8 cellular contexts compared by ENCODE assay signal in the genomic region with DNA sequence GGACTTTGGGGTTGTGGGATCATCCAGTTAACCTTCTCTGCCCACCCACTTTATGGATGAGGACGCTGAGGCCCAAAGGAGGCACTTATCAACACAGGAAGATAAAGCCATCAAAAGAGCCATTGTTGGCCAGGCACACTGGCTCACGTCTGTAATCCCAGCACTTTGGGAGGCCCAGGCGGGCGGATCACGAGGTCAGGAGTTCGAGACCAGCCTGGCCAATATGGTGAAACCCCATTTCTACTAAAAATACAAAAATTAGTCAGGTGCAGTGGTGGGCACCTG. TPM values are rescaled to one million over a fixed set of nuclear protein-coding genes. Genes with fewer than 3 reads are reported as not detected.
DNase-seq lines count a peak whose midpoint lies in the region; ATAC-seq, FAIRE-seq and TF ChIP-seq lines count a peak whose summit lies in the region.
"Not testable (repeated sequence)": the region's sequence is repeated elsewhere in the genome, so short reads cannot be mapped to it uniquely, and the experiment has no call there.

No MANE protein-coding gene starts in this region.

- H3K9me2 ChIP-seq in HCT116 (ENCODE audit: insufficient read depth) = not testable (repeated sequence)

- H3K4me1 ChIP-seq in A549 (peaks cover 99% of the 10 kb centered on the region), HCT116 (ENCODE audit: control insufficient read depth in 1 of 2, insufficient read depth in 2 of 2, low read length in 2 of 2) (peaks cover 20 to 45% of the 10 kb centered on the region in 2 experiments), SJSA1 (replicated peaks) (peaks cover 81% of the 10 kb centered on the region), HepG2 (ENCODE audit: insufficient read depth, low read length) (peaks cover 29% of the 10 kb centered on the region), spleen (peaks cover 34 to 100% (median 82%) of the 10 kb centered on the region in 6 donors), thyroid gland (peaks cover 69 to 95% of the 10 kb centered on the region in 2 donors)

- H3K79me2 ChIP-seq in HCT116 (ENCODE audit: insufficient read depth, low read length) = peaks cover 99% of the 10 kb centered on the region
- peaks cover 29% of the 10 kb centered on the region for H3K79me2 ChIP-seq in HepG2 (ENCODE audit: insufficient read depth, low read length)

- H3K4me2 ChIP-seq in A549 (peak overlapping the region; percentile 62), HCT116 (ENCODE audit: low read length) (0 out of 2 replicates have a peak overlapping the region, but pooled peaks have one; percentile 30)
- not testable (repeated sequence) for H3K4me2 ChIP-seq in HepG2 (ENCODE audit: low read depth, low read length)

- POLR2A ChIA-PET in A549 (lab: Yijun Ruan, JAX) (interaction anchor here (0.6 kb wide), 1 partner anchor 11 kb away, joined by 3 read pairs; no protein-coding TSS in a partner anchor), HCT116 (lab: Charles Lee) (interaction anchor here (1.3 kb wide), 1 partner anchor 13 kb away, joined by 4 read pairs; no protein-coding TSS in a partner anchor)
- POLR2A ChIA-PET in HepG2 (lab: Yijun Ruan, JAX) = not testable (repeated sequence)

- not testable (repeated sequence) for H3K27me3 ChIP-seq in HCT116 (ENCODE audit: insufficient read depth, low read length); SJSA1 (replicated peaks); HepG2 (ENCODE audit: control insufficient read depth in 1 of 2, insufficient read depth in 2 of 2, low read length in 2 of 2); spleen (replicated peaks in 1 of 7); thyroid gland

- FAIRE-seq in A549 (lab: Jason Lieb, UNC); HepG2 (lab: Jason Lieb, UNC): not testable (repeated sequence)

- not testable (repeated sequence) for H3K9me3 Mint-ChIP-seq in activated T-cell treated with anti-CD3 and anti-CD28 coated beads, Interleukin-2, amount 50 U/mL, for 24 hours; activated naive CD8-positive, alpha-beta T cell treated with anti-CD3 and anti-CD28 coated beads, Interleukin-2, amount 50 U/mL, for 24 hours

- H3K9me3 ChIP-seq in A549; HCT116 (ENCODE audit: control insufficient read depth in 1 of 2, insufficient read depth in 1 of 2, low read depth in 1 of 2, low read length in 2 of 2); SJSA1 (replicated peaks); HepG2 (ENCODE audit: low read length); spleen; thyroid gland: not testable (repeated sequence)

- not testable (repeated sequence) for TF ChIP-seq CTCF in A549 (IDR thresholded peaks at IDR 0.05); HCT116 (IDR thresholded peaks at IDR 0.05 in 2 of 3, conservative IDR thresholded peaks at IDR 0.05 in 1 of 3; ENCODE audit: borderline replicate concordance in 1 of 3, insufficient read depth in 1 of 3, low read depth in 2 of 3, low read length in 2 of 3); HepG2 (CRISPR knock-in tag; IDR thresholded peaks at IDR 0.05); spleen (IDR thresholded peaks at IDR 0.05 in 8 of 11, conservative IDR thresholded peaks at IDR 0.05 in 3 of 11); thyroid gland (IDR thresholded peaks at IDR 0.05)

- intact Hi-C loops in HCT116 (cut with micrococcal nuclease); HepG2 (cut with micrococcal nuclease; ENCODE audit: unreplicated experiment); thyroid gland (cut with DNase I): not testable (repeated sequence)
- intact Hi-C loops in spleen (cut with DNase I; ENCODE audit: low total_unique reads) = loop anchor here (10.0 kb wide), 1 partner anchor 45 kb away; no protein-coding TSS in a partner anchor

- TF ChIP-seq EP300 in A549 (IDR thresholded peaks at IDR 0.05); HepG2 (IDR thresholded peaks at IDR 0.05; ENCODE audit: low read depth in 2 of 2, low read length in 2 of 2); HepG2 (CRISPR knock-in tag; IDR thresholded peaks at IDR 0.05; ENCODE audit: borderline replicate concordance): not testable (repeated sequence)

- not testable (repeated sequence) for H4K20me1 ChIP-seq in HCT116 (ENCODE audit: insufficient read depth); HepG2 (ENCODE audit: insufficient read depth, low read length)

- not testable (repeated sequence) for TF ChIP-seq RAD21 in A549 (conservative IDR thresholded peaks at IDR 0.05 in 1 of 2, IDR thresholded peaks at IDR 0.05 in 1 of 2); HCT116 (IDR thresholded peaks at IDR 0.05; ENCODE audit: low read depth); HepG2 (CRISPR knock-in tag; IDR thresholded peaks at IDR 0.05)

- H3K27ac Mint-ChIP-seq in activated T-cell treated with anti-CD3 and anti-CD28 coated beads, Interleukin-2, amount 50 U/mL, for 24 hours = peak overlapping the region; percentile 86
- H3K27ac Mint-ChIP-seq in activated naive CD8-positive, alpha-beta T cell treated with anti-CD3 and anti-CD28 coated beads, Interleukin-2, amount 50 U/mL, for 24 hours = peak overlapping the region; percentile 95

- peaks cover 65% of the 10 kb centered on the region for H3K4me1 Mint-ChIP-seq in activated T-cell treated with anti-CD3 and anti-CD28 coated beads, Interleukin-2, amount 50 U/mL, for 24 hours (ENCODE audit: low read depth)
- H3K4me1 Mint-ChIP-seq in activated naive CD8-positive, alpha-beta T cell treated with anti-CD3 and anti-CD28 coated beads, Interleukin-2, amount 50 U/mL, for 24 hours = peaks cover 72% of the 10 kb centered on the region

- H3K36me3 Mint-ChIP-seq in activated T-cell treated with anti-CD3 and anti-CD28 coated beads, Interleukin-2, amount 50 U/mL, for 24 hours (ENCODE audit: low read depth) = peaks cover 77% of the 10 kb centered on the region
- peaks cover 39% of the 10 kb centered on the region for H3K36me3 Mint-ChIP-seq in activated naive CD8-positive, alpha-beta T cell treated with anti-CD3 and anti-CD28 coated beads, Interleukin-2, amount 50 U/mL, for 24 hours (ENCODE audit: low read depth)

- DNase-seq in A549 (ENCODE audit: low read depth in 1 of 2, low spot score in 1 of 2); HCT116 (ENCODE audit: low read depth, low spot score); SJSA1 (ENCODE audit: low read depth in 1 of 2, low spot score in 2 of 2); activated T-cell treated with anti-CD3 and anti-CD28 coated beads, Interleukin-2, amount 50 U/mL, for 24 hours; activated naive CD8-positive, alpha-beta T cell treated with anti-CD3 and anti-CD28 coated beads, Interleukin-2, amount 50 U/mL, for 24 hours; HepG2 (ENCODE audit: low spot score); spleen; thyroid gland: not testable (repeated sequence)

- RAD21 ChIA-PET in HCT116 (lab: Charles Lee; ENCODE audit: low non-redundant PET in 1 of 2, low total read pairs in 2 of 2, uncharacterized antibody in 2 of 2, unreplicated experiment in 2 of 2) = not testable (repeated sequence)

- H3K27ac ChIP-seq in A549 = peak overlapping the region; percentile 92 to 98
- not testable (repeated sequence) for H3K27ac ChIP-seq in HCT116 (ENCODE audit: low read depth, low read length); HepG2 (ENCODE audit: extremely low read length, insufficient read depth, low read length)
- peak overlapping the region; percentile 81 for H3K27ac ChIP-seq in SJSA1
- peak overlapping the region in 6 of 8 donors; percentile 65 to 90 (median 82) for H3K27ac ChIP-seq in spleen
- H3K27ac ChIP-seq in thyroid gland = peak overlapping the region; percentile 74 to 93 (median 83)

- in situ Hi-C loops in HepG2 (cut with HindIII; ENCODE audit: extremely low pct_ligation_motif_present, low pct_unique_long_range_greater_than_20kb) = not testable (repeated sequence)

- ATAC-seq in A549; HCT116; activated naive CD8-positive, alpha-beta T cell treated with anti-CD3 and anti-CD28 coated beads, Interleukin-2, amount 50 U/mL, for 24 hours; HepG2: not testable (repeated sequence)

- H3K36me3 ChIP-seq in HCT116 (ENCODE audit: control insufficient read depth in 1 of 2, insufficient read depth in 2 of 2, low read length in 2 of 2) (peaks cover 0 to 21% of the 10 kb centered on the region in 2 experiments; a peak in 1 of 4 replicates), SJSA1 (peaks cover 47% of the 10 kb centered on the region), HepG2 (replicated peaks in 1 of 2; ENCODE audit: control insufficient read depth in 1 of 2, insufficient read depth in 2 of 2, low read length in 2 of 2) (peaks cover 2 to 20% of the 10 kb centered on the region in 2 experiments; a peak in 2 of 5 replicates), spleen (peaks cover 0 to 66% (median 9%) of the 10 kb centered on the region in 6 donors)
- H3K36me3 ChIP-seq in thyroid gland = not testable (repeated sequence)

- H3K27me3 Mint-ChIP-seq in activated T-cell treated with anti-CD3 and anti-CD28 coated beads, Interleukin-2, amount 50 U/mL, for 24 hours; activated naive CD8-positive, alpha-beta T cell treated with anti-CD3 and anti-CD28 coated beads, Interleukin-2, amount 50 U/mL, for 24 hours: not testable (repeated sequence)

- H2AFZ ChIP-seq in HCT116 (ENCODE audit: low read depth, low read length, poor library complexity, severe bottlenecking); HepG2 (ENCODE audit: low read length): not testable (repeated sequence)

- not testable (repeated sequence) for H3K4me3 ChIP-seq in A549; HCT116 (replicated peaks in 1 of 2; ENCODE audit: low read depth in 1 of 2, low read length in 2 of 2); SJSA1; HepG2 (replicated peaks in 1 of 3; ENCODE audit: insufficient read depth in 1 of 3, low read depth in 2 of 3, low read length in 3 of 3); thyroid gland (replicated peaks in 1 of 3)
- H3K4me3 ChIP-seq in spleen = peak overlapping the region in 1 of 8 donors; percentile 8

- not testable (repeated sequence) for H3K4me3 Mint-ChIP-seq in activated T-cell treated with anti-CD3 and anti-CD28 coated beads, Interleukin-2, amount 50 U/mL, for 24 hours; activated naive CD8-positive, alpha-beta T cell treated with anti-CD3 and anti-CD28 coated beads, Interleukin-2, amount 50 U/mL, for 24 hours

- not testable (repeated sequence) for BruUV-seq in HCT116 (replicated peaks; lab: Mats Ljungman, UMichigan); HepG2 (replicated peaks; lab: Mats Ljungman, UMichigan)

- not testable (repeated sequence) for TF ChIP-seq POLR2A in A549 (IDR thresholded peaks at IDR 0.05; ENCODE audit: low read length); HCT116 (IDR thresholded peaks at IDR 0.05; ENCODE audit: borderline replicate concordance, extremely low read depth, insufficient read depth, insufficient read length); HepG2 (IDR thresholded peaks at IDR 0.05; ENCODE audit: insufficient read depth in 1 of 2, low read depth in 2 of 2, low read length in 2 of 2); spleen (IDR thresholded peaks at IDR 0.05); thyroid gland (IDR thresholded peaks at IDR 0.05)

- CTCF ChIA-PET in A549 (lab: Yijun Ruan, JAX) = interaction anchor here (1.7 kb wide), 1 partner anchor 52 kb away, joined by 5 read pairs; no protein-coding TSS in a partner anchor
- CTCF ChIA-PET in HCT116 (lab: Charles Lee); HepG2 (lab: Yijun Ruan, JAX; ENCODE audit: low intra/inter-chr PET ratio, low total read pairs): not testable (repeated sequence)

- WGBS in A549 (ENCODE audit: missing lambda C conversion rate) = 80% methylated on average over 6 of the region's 6 CpGs
- 79% methylated on average over 5 of the region's 6 CpGs for WGBS in HepG2 (ENCODE audit: low lambda C conversion rate)
- 90 to 96% (median 92%) methylated on average over 6 of the region's 6 CpGs for WGBS in spleen, 5 donors
- 87 to 97% methylated on average over 5 to 6 of the region's 6 CpGs for WGBS in thyroid gland, 2 donors

- not testable (repeated sequence) for H3K9ac ChIP-seq in HCT116 (ENCODE audit: low read length); HepG2 (ENCODE audit: insufficient read depth, low read depth, low read length)

RNA-seq across cellular contexts. Expression of a gene that starts 7.3 kb away (rescaled TPM):
- polyA plus RNA-seq in A549 (2011; rRNA removed) = 73.3 and 76.2 TPM in 2 replicates
- polyA plus RNA-seq in A549 (2012; cell fraction: cytosol; rRNA removed) = 39.4 and 55.1 TPM in 2 replicates
- 144 and 151 TPM in 2 replicates for polyA plus RNA-seq in A549 (2012; cell fraction: nucleus; rRNA removed)
- 66.2 to 73.8 TPM (median 66.5 TPM) in 3 replicates for polyA plus RNA-seq in A549 (2017; fragmentation: RNase III; extraction: RNeasy Plus Mini Kit Qiagen cat#74134 plus additional on column Dnase treatment)
- polyA minus RNA-seq in A549 (2011; rRNA and poly(A)+ RNA removed) = 141 and 148 TPM in 2 replicates
- 36.3 TPM for total RNA-seq in HCT116 (2021; ENCODE audit: unreplicated experiment)
- 23.0 and 33.5 TPM in 2 replicates for polyA plus RNA-seq in HCT116 (2012)
- total RNA-seq in SJSA1 (2014; rRNA removed; shearing (Covaris generic)) = 36.0 and 49.4 TPM in 2 replicates
- 10.7 and 20.7 TPM in 2 replicates for total RNA-seq in HepG2 (2016; rRNA removed; fragmentation: Illumina TruSeq; extraction: Trizol)
- total RNA-seq in HepG2 (2016; cell fraction: cytosol; rRNA removed; fragmentation: Illumina TruSeq; extraction: Trizol; ENCODE audit: low read depth) = 8.8 and 11.0 TPM in 2 replicates
- 8.8 and 20.3 TPM in 2 replicates for total RNA-seq in HepG2 (2016; cell fraction: insoluble cytoplasmic fraction; rRNA removed; fragmentation: Illumina TruSeq; extraction: Trizol)
- total RNA-seq in HepG2 (2016; cell fraction: membrane; rRNA removed; fragmentation: Illumina TruSeq; extraction: Trizol) = 5.1 and 5.2 TPM in 2 replicates
- 25.9 and 32.4 TPM in 2 replicates for total RNA-seq in HepG2 (2016; cell fraction: nucleus; rRNA removed; fragmentation: Illumina TruSeq; extraction: Trizol)
- 14.1 and 15.4 TPM in 2 replicates for polyA plus RNA-seq in HepG2 (2011; rRNA removed)
- polyA plus RNA-seq in HepG2 (2011; cell fraction: cytosol; rRNA removed) = 8.6 and 9.7 TPM in 2 replicates
- 33.2 and 41.8 TPM in 2 replicates for polyA plus RNA-seq in HepG2 (2011; cell fraction: nucleus; rRNA removed)
- polyA plus RNA-seq in HepG2 (2012) = 10.9 and 13.7 TPM in 2 replicates
- polyA plus RNA-seq in HepG2 (2016; cell fraction: cytosol; fragmentation: Illumina TruSeq; extraction: Trizol; ENCODE audit: low read depth) = 0.76 and 1.2 TPM in 2 replicates
- 5.9 and 6.8 TPM in 2 replicates for polyA plus RNA-seq in HepG2 (2016; cell fraction: insoluble cytoplasmic fraction; fragmentation: Illumina TruSeq; extraction: Trizol; ENCODE audit: low read depth)
- 1.5 and 1.7 TPM in 2 replicates for polyA plus RNA-seq in HepG2 (2016; cell fraction: membrane; fragmentation: Illumina TruSeq; extraction: Trizol; ENCODE audit: low read depth)
- 35.4 and 36.8 TPM in 2 replicates for polyA plus RNA-seq in HepG2 (2016; cell fraction: nucleus; fragmentation: Illumina TruSeq; extraction: Trizol; ENCODE audit: insufficient read depth, low read depth)
- 52.1 and 83.7 TPM in 2 replicates for polyA minus RNA-seq in HepG2 (2011; rRNA and poly(A)+ RNA removed; ENCODE audit: low replicate concordance)
- 14.3 and 18.8 TPM in 2 replicates for polyA minus RNA-seq in HepG2 (2011; cell fraction: cytosol; rRNA and poly(A)+ RNA removed)
- 28.2 and 33.0 TPM in 2 replicates for polyA minus RNA-seq in HepG2 (2011; cell fraction: nucleus; rRNA and poly(A)+ RNA removed)
- 100 to 1,000 TPM in 6 of 7 donors, 10 to 100 TPM in 1; 75.4 to 150 (median 128) TPM for total RNA-seq in spleen
- 10 to 100 TPM in 1 of 3 donors, 1 to 10 TPM in 2; 3.4 to 14.2 (median 3.9) TPM for polyA plus RNA-seq in spleen
- 10 to 100 TPM; 42.7 to 98.0 (median 72.5) TPM for total RNA-seq in thyroid gland
